Comparison of ENCODE assay signal across 1 cellular context in genomic region chr2:74507926-74508520, GRCh38.
TF ChIP-seq lines count a peak whose summit lies in the region.

No MANE protein-coding gene starts in this region.

TF ChIP-seq in HepG2, 621 proteins besides CTCF, POLR2A, EP300 and RAD21 (continued from another document):
- 0 out of 2 replicates have a peak, but pooled peaks have one; percentile 37 for TF ChIP-seq ZNF710 (CRISPR knock-in tag; IDR thresholded peaks at IDR 0.05; ENCODE audit: borderline replicate concordance)
- TF ChIP-seq NFKBIZ (CRISPR knock-in tag; IDR thresholded peaks at IDR 0.05): no peak
- TF ChIP-seq ZNF180 (CRISPR knock-in tag; IDR thresholded peaks at IDR 0.05; ENCODE audit: borderline replicate concordance, low read depth): no peak
- 0 out of 2 replicates have a peak, but pooled peaks have one; percentile 46 for TF ChIP-seq ZNF34 (CRISPR knock-in tag; IDR thresholded peaks at IDR 0.05; ENCODE audit: borderline replicate concordance)
- TF ChIP-seq ZNF674 (CRISPR knock-in tag; IDR thresholded peaks at IDR 0.05; ENCODE audit: low read depth): no peak
- TF ChIP-seq ATRX (CRISPR knock-in tag; IDR thresholded peaks at IDR 0.05; ENCODE audit: borderline replicate concordance): no peak
- peak; percentile 40 for TF ChIP-seq ZNF18 (CRISPR knock-in tag; IDR thresholded peaks at IDR 0.05; ENCODE audit: insufficient replicate concordance)
- TF ChIP-seq POLR2AphosphoS2 (IDR thresholded peaks at IDR 0.05; ENCODE audit: low read depth, low read length): no peak
- peak; percentile 9; the same call in 1 of the 2 replicates for TF ChIP-seq ZNF740 (CRISPR knock-in tag; IDR thresholded peaks at IDR 0.05)
- TF ChIP-seq GPN1 (CRISPR knock-in tag; IDR thresholded peaks at IDR 0.05; ENCODE audit: borderline replicate concordance): no peak
- no peak for TF ChIP-seq MTERF4 (CRISPR knock-in tag; IDR thresholded peaks at IDR 0.05)
- no peak for TF ChIP-seq HMG20B (CRISPR knock-in tag; conservative IDR thresholded peaks at IDR 0.05)
- no peak for TF ChIP-seq ZNF292 (CRISPR knock-in tag; IDR thresholded peaks at IDR 0.05; ENCODE audit: borderline replicate concordance, low read depth)
- TF ChIP-seq SP5 (CRISPR knock-in tag; IDR thresholded peaks at IDR 0.05; ENCODE audit: borderline replicate concordance, low read depth): no peak
- no peak for TF ChIP-seq NR2C2 (CRISPR knock-in tag; IDR thresholded peaks at IDR 0.05; ENCODE audit: borderline replicate concordance)
- TF ChIP-seq UBTF (CRISPR knock-in tag; IDR thresholded peaks at IDR 0.05): no peak; the same call in none of the 2 replicates
- no peak for TF ChIP-seq DDIT3 (CRISPR knock-in tag; IDR thresholded peaks at IDR 0.05)
- TF ChIP-seq ZBTB40 (IDR thresholded peaks at IDR 0.05): no peak
- no peak for TF ChIP-seq ZBTB40 (CRISPR knock-in tag; IDR thresholded peaks at IDR 0.05)
- TF ChIP-seq ZGPAT (CRISPR knock-in tag; IDR thresholded peaks at IDR 0.05): no peak
- 0 out of 2 replicates have a peak, but pooled peaks have one; percentile 54 for TF ChIP-seq HES4 (CRISPR knock-in tag; IDR thresholded peaks at IDR 0.05; ENCODE audit: borderline replicate concordance)
- TF ChIP-seq THAP8 (CRISPR knock-in tag; IDR thresholded peaks at IDR 0.05; ENCODE audit: borderline replicate concordance): no peak
- TF ChIP-seq E2F1 (CRISPR knock-in tag; IDR thresholded peaks at IDR 0.05): no peak
- TF ChIP-seq GABPB1 (CRISPR knock-in tag; IDR thresholded peaks at IDR 0.05): no peak
- no peak for TF ChIP-seq ZNF547 (CRISPR knock-in tag; IDR thresholded peaks at IDR 0.05)
- no peak for TF ChIP-seq ZNF644 (CRISPR knock-in tag; IDR thresholded peaks at IDR 0.05; ENCODE audit: low read depth)
- no peak for TF ChIP-seq ATF7-NPFF (CRISPR knock-in tag; IDR thresholded peaks at IDR 0.05; ENCODE audit: low read depth)
- no peak for TF ChIP-seq ZNF20 (CRISPR knock-in tag; IDR thresholded peaks at IDR 0.05)
TF ChIP-seq in HepG2: peak in this region for 57.
